8 cellular contexts compared by ENCODE assay signal in the genomic region with DNA sequence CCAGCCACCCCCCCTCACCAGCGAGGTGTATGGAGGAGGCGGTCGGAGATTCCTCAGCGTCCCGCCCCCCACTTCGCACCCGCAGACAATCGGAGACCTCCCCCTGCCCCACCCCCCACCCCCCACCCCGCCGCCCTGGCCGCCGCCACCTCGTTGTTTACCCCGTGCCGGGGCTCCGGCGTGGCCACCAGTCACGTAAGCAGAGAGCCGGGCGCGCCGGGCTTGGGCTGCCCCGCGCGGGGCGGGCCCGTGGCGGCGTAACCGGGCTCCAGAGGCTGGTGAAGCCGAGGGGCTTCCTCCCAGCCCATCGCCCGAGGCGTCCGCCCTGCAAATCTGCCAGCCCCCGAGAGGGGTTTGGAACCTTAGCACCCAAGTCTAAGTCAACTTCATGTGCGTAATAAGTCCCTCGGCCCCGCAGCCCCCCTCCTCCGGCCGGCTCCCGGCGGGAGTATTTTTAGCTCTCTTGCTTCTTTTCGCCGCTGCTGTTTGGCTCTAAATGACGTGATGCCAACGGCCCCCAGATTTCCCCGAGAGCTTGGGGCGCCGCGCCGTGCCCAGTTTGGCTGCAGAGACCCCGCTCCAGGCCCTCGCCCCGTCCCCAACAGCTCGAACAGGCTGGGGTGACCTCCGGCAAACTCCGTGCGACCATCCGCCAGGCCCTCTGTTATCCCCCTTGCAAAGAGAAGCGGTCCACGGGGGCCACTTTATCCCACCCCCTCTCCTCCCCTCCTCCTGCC. TPM values are rescaled to one million over a fixed set of nuclear protein-coding genes. Genes with fewer than 3 reads are reported as not detected.
A peak's percentile ranks its signal among the peaks of the same experiment; 100 is the strongest.
DNase-seq lines count a peak whose midpoint lies in the region; ATAC-seq and TF ChIP-seq lines count a peak whose summit lies in the region.

No MANE protein-coding gene starts in this region.

- H3K9me3 ChIP-seq in SK-N-MC (ENCODE audit: low read depth, low read length) (no peaks in the 10 kb centered on the region), skeletal muscle tissue (ENCODE audit: control insufficient read depth in 3 of 3, low read length in 3 of 3) (no peaks in the 10 kb centered on the region)

- H3K27ac Mint-ChIP-seq in immature natural killer cell, result peak overlapping the region; percentile 65 to 97 (median 86)

- H3K36me3 ChIP-seq in SK-N-MC (ENCODE audit: insufficient read depth, low read length) (no peaks in the 10 kb centered on the region), brain microvascular endothelial cell (replicated peaks) (no peaks in the 10 kb centered on the region), skeletal muscle tissue (ENCODE audit: control insufficient read depth in 3 of 3, insufficient read depth in 3 of 3, low read length in 3 of 3) (no peaks in the 10 kb centered on the region)

- DNase-seq in NCI-H82 (lab: John Stamatoyannopoulos, UW) (peak; percentile 72), NCI-H82 treated with DMSO at 0.1 percent for 48 hours (lab: John Stamatoyannopoulos, UW; ENCODE audit: unreplicated experiment) (no peak), SK-N-MC (ENCODE audit: low read depth, low spot score) (no peak), brain microvascular endothelial cell (no peak), immature natural killer cell (peak; percentile 50 to 72 (median 63)), middle frontal gyrus (ENCODE audit: extremely low spot score, low spot score) (no peak)

- H3K4me3 Mint-ChIP-seq in immature natural killer cell, result peak overlapping the region; percentile 93 to 98 (median 96)

- H3K36me3 Mint-ChIP-seq in immature natural killer cell, result no peaks in the 10 kb centered on the region

- H3K4me3 ChIP-seq in SK-N-MC, result peak overlapping the region; percentile 88
- H3K4me3 ChIP-seq in brain microvascular endothelial cell (ENCODE audit: low read depth, low read length), result peak overlapping the region; percentile 72
- H3K4me3 ChIP-seq in skeletal muscle tissue (ENCODE audit: low read length in 3 of 3), result peak overlapping the region; percentile 95 to 97 (median 96)

- H3K9ac ChIP-seq in SK-N-MC (ENCODE audit: insufficient read length) (peak overlapping the region; percentile 89), skeletal muscle tissue (ENCODE audit: low read depth in 1 of 3, low read length in 3 of 3) (peak overlapping the region; percentile 85 to 99 (median 96))

- H3K4me1 ChIP-seq in skeletal muscle tissue (ENCODE audit: control insufficient read depth in 3 of 3, insufficient read depth in 3 of 3, low read length in 3 of 3), result peaks cover 8 to 20% (median 14%) of the 10 kb centered on the region in 3 donors

- H3K9me3 Mint-ChIP-seq in immature natural killer cell, result peaks cover 0 to 7% (median 0%) of the 10 kb centered on the region in 6 donors

- H3K27ac ChIP-seq in SK-N-MC, result peak overlapping the region; percentile 94
- peak overlapping the region; percentile 56 for H3K27ac ChIP-seq in brain microvascular endothelial cell
- peak overlapping the region; percentile 96 for H3K27ac ChIP-seq in skeletal muscle tissue (ENCODE audit: low read depth, low read length)

- H3K27me3 ChIP-seq in brain microvascular endothelial cell (replicated peaks), result no peaks in the 10 kb centered on the region
- peaks cover 0 to 3% (median 0%) of the 10 kb centered on the region in 3 donors for H3K27me3 ChIP-seq in skeletal muscle tissue (ENCODE audit: control insufficient read depth in 3 of 3, insufficient read depth in 3 of 3, low read length in 3 of 3)

- H3K4me1 Mint-ChIP-seq in immature natural killer cell, result peaks cover 45 to 52% of the 10 kb centered on the region in 2 donors

- TF ChIP-seq POLR2A in GM18505 (IDR thresholded peaks at IDR 0.05; ENCODE audit: borderline replicate concordance, extremely low read depth, insufficient read depth, insufficient read length), result no peak

- no peak for ATAC-seq in GM18505 (IDR thresholded peaks at IDR 0.05; ENCODE audit: unreplicated experiment)

- no peak for TF ChIP-seq CTCF in brain microvascular endothelial cell (IDR thresholded peaks at IDR 0.05; ENCODE audit: low read depth, low read length, missing control alignments)

- in situ Hi-C loops in brain microvascular endothelial cell (cut with HindIII; ENCODE audit: low pct_ligation_motif_present, low sequenced_read_pairs), result no loop called here

- H3K27me3 Mint-ChIP-seq in immature natural killer cell (ENCODE audit: low read depth in 3 of 3), result peaks cover 17 to 42% (median 38%) of the 10 kb centered on the region in 3 donors

RNA-seq across cellular contexts. Expression of a gene that starts 2.7 kb away (rescaled TPM):
- polyA plus RNA-seq in immature natural killer cell, result 10 to 100 TPM in 1 of 3 donors, 1 to 10 TPM in 2; 7.1 to 11.4 (median 9.7) TPM
- total RNA-seq in skeletal muscle tissue, result 17.2 TPM

Comparison
In these comparisons a context has a peak if more than half of its experiments do, and no peak if none do; other contexts are left out.
1. DNase-seq: peak in NCI-H82 (single experiment) and immature natural killer cell (3 of 3); none in NCI-H82 treated with DMSO at 0.1 percent for 48 hours (single experiment), SK-N-MC (single experiment), brain microvascular endothelial cell (single experiment) and middle frontal gyrus (single experiment).
2. Peak in every context shown above with its lines, with median percentiles within 50 percentile points of each other: H3K27ac ChIP-seq and H3K4me3 ChIP-seq.